ENCODE assay signal across 7 cellular contexts in the genomic region with DNA sequence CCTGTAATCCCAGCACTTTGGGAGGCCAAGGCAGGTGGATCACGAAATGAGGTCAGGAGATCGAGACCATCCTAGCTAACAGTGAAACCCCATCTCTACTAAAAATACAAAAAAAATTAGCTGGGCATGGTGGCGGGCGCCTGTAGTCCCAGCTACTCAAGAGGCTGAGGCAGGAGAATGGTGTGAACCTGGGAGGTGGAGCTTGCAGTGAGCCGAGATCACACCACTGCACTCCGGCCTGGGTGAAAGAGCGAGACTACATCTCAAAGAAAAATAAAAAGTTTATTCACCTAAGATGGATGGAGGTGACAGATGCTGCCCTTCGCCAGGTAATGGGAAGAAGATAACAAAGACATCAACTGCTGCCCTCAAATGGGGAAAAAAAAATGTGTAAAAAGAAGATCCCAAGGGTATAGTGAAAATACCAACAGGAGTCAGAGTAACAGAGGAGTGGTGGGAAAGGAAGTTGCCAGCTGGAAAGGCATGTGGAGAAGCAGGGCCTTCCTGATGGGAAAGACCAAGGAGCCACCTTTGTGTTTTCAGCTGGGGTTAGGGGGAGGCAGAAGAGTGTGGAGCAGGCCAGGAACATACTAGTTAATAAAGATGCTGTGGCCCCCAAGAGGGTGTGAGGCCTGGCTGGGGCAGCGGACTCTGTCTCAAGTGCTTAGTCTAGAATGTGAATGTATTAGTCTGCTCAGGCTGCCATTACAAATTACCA. TPM values are rescaled to one million over a fixed set of nuclear protein-coding genes. Genes with fewer than 3 reads are reported as not detected.
DNase-seq lines count a peak whose midpoint lies in the region; ATAC-seq and TF ChIP-seq lines count a peak whose summit lies in the region.
"Not testable (repeated sequence)": the region's sequence is repeated elsewhere in the genome, so short reads cannot be mapped to it uniquely, and the experiment has no call there.

No MANE protein-coding gene starts in this region.

- H3K9me3 Mint-ChIP-seq in H9; activated B cell treated with CpG ODN at 0.5 μM for 24 hours; activated naive CD4-positive, alpha-beta T cell treated with anti-CD3 and anti-CD28 coated beads, Interleukin-2, amount 10 ng/mL, durations not matched to agents 7 days and 5 days; chondrocyte (ENCODE audit: low read depth); naive B cell; progenitor cell of endocrine pancreas (ENCODE audit: low read depth): not testable (repeated sequence)

- not testable (repeated sequence) for H3K79me2 ChIP-seq in H9 (ENCODE audit: insufficient read depth, low read length)

- not testable (repeated sequence) for H3K4ac ChIP-seq in H9 (ENCODE audit: low read depth, low read length)

- not testable (repeated sequence) for H2BK12ac ChIP-seq in H9 (ENCODE audit: insufficient read length, low read depth, low read length)

- H3K4me1 ChIP-seq in A673 (ENCODE audit: insufficient read depth, low read length, poor library complexity, severe bottlenecking); H9 (ENCODE audit: insufficient read depth, low read length): not testable (repeated sequence)

- not testable (repeated sequence) for H4K5ac ChIP-seq in H9 (ENCODE audit: insufficient read length, low read depth, low read length)

- H4K8ac ChIP-seq in H9 (replicated peaks; ENCODE audit: insufficient read length, low read depth, low read length), result not testable (repeated sequence)

- TF ChIP-seq CTCF in A673 (conservative IDR thresholded peaks at IDR 0.05; ENCODE audit: low read depth, low read length); H9 (conservative IDR thresholded peaks at IDR 0.05); activated B cell treated with CpG ODN at 0.5 μM for 24 hours (IDR thresholded peaks at IDR 0.05); chondrocyte (IDR thresholded peaks at IDR 0.05); progenitor cell of endocrine pancreas (IDR thresholded peaks at IDR 0.05; ENCODE audit: unreplicated experiment): not testable (repeated sequence)

- not testable (repeated sequence) for H2AK5ac ChIP-seq in H9 (ENCODE audit: insufficient read length, low read length)

- not testable (repeated sequence) for H3K4me2 ChIP-seq in H9 (ENCODE audit: insufficient read depth, insufficient read length, low read length)

- H3K14ac ChIP-seq in H9 (ENCODE audit: insufficient read depth, low read length), result not testable (repeated sequence)

- not testable (repeated sequence) for H2BK120ac ChIP-seq in H9 (ENCODE audit: low read depth, low read length, poor library complexity, severe bottlenecking)

- not testable (repeated sequence) for H3K4me1 Mint-ChIP-seq in H9; progenitor cell of endocrine pancreas (ENCODE audit: low read depth)
- H3K4me1 Mint-ChIP-seq in activated B cell treated with CpG ODN at 0.5 μM for 24 hours, result peaks cover 39% of the 10 kb centered on the region
- H3K4me1 Mint-ChIP-seq in activated naive CD4-positive, alpha-beta T cell treated with anti-CD3 and anti-CD28 coated beads, Interleukin-2, amount 10 ng/mL, durations not matched to agents 7 days and 5 days, result peaks cover 21% of the 10 kb centered on the region
- peaks cover 20% of the 10 kb centered on the region for H3K4me1 Mint-ChIP-seq in chondrocyte (ENCODE audit: low read depth)
- H3K4me1 Mint-ChIP-seq in naive B cell, result peaks cover 26 to 42% (median 34%) of the 10 kb centered on the region in 3 donors

- H3K9me3 ChIP-seq in A673 (ENCODE audit: low read depth, low read length, poor library complexity, severe bottlenecking); H9 (ENCODE audit: control insufficient read depth, low read depth, low read length): not testable (repeated sequence)

- DNase-seq in A673 (ENCODE audit: low spot score), result peak; percentile 21
- DNase-seq in H9; activated B cell treated with CpG ODN at 0.5 μM for 24 hours; activated naive CD4-positive, alpha-beta T cell treated with anti-CD3 and anti-CD28 coated beads, Interleukin-2, amount 10 ng/mL, durations not matched to agents 7 days and 5 days; chondrocyte (ENCODE audit: low spot score); naive B cell; progenitor cell of endocrine pancreas (ENCODE audit: low spot score, unreplicated experiment): not testable (repeated sequence)

- H3K79me1 ChIP-seq in H9 (ENCODE audit: insufficient read depth, low read depth, low read length, poor library complexity, severe bottlenecking), result not testable (repeated sequence)

- H3K9ac ChIP-seq in H9 (ENCODE audit: extremely low read depth, insufficient read length, low read length), result not testable (repeated sequence)

- H2AFZ ChIP-seq in H9 (ENCODE audit: low read length), result not testable (repeated sequence)

- not testable (repeated sequence) for H2BK15ac ChIP-seq in H9 (ENCODE audit: low read depth, low read length)

- H3K27ac ChIP-seq in A673 (ENCODE audit: low read depth, low read length, poor library complexity, severe bottlenecking); H9 (ENCODE audit: insufficient read length, low read depth, low read length): not testable (repeated sequence)

- H3K4me3 Mint-ChIP-seq in H9; activated B cell treated with CpG ODN at 0.5 μM for 24 hours; activated naive CD4-positive, alpha-beta T cell treated with anti-CD3 and anti-CD28 coated beads, Interleukin-2, amount 10 ng/mL, durations not matched to agents 7 days and 5 days; chondrocyte (ENCODE audit: unreplicated experiment); progenitor cell of endocrine pancreas (ENCODE audit: low read depth): not testable (repeated sequence)
- peak overlapping the region in 3 of 8 donors; percentile 36 to 66 (median 42) for H3K4me3 Mint-ChIP-seq in naive B cell

- not testable (repeated sequence) for H4K91ac ChIP-seq in H9 (ENCODE audit: insufficient read length, low read depth, low read length)

- H2BK5ac ChIP-seq in H9 (ENCODE audit: insufficient read length, low read length), result not testable (repeated sequence)

- H4K20me1 ChIP-seq in H9 (ENCODE audit: control insufficient read depth, insufficient read depth, insufficient read length), result not testable (repeated sequence)

- not testable (repeated sequence) for H2BK20ac ChIP-seq in H9 (ENCODE audit: low read depth, low read length, poor library complexity, severe bottlenecking)

- CTCF ChIA-PET in A673 (lab: Charles Lee); activated B cell treated with CpG ODN at 0.5 μM for 24 hours (lab: Charles Lee); activated naive CD4-positive, alpha-beta T cell treated with anti-CD3 and anti-CD28 coated beads, Interleukin-2, amount 10 ng/mL, durations not matched to agents 7 days and 5 days (lab: Charles Lee): not testable (repeated sequence)

- H3K36me3 Mint-ChIP-seq in H9 (ENCODE audit: insufficient read depth in 1 of 3, low read depth in 3 of 3), result peaks cover 5 to 18% (median 9%) of the 10 kb centered on the region in 3 experiments; a peak in 6 of 7 replicates
- H3K36me3 Mint-ChIP-seq in activated B cell treated with CpG ODN at 0.5 μM for 24 hours (ENCODE audit: low read depth), result peaks cover 42% of the 10 kb centered on the region
- H3K36me3 Mint-ChIP-seq in activated naive CD4-positive, alpha-beta T cell treated with anti-CD3 and anti-CD28 coated beads, Interleukin-2, amount 10 ng/mL, durations not matched to agents 7 days and 5 days, result peaks cover 28% of the 10 kb centered on the region
- H3K36me3 Mint-ChIP-seq in chondrocyte (ENCODE audit: low read depth); naive B cell; progenitor cell of endocrine pancreas (ENCODE audit: insufficient read depth): not testable (repeated sequence)

- H3K27ac Mint-ChIP-seq in H9, result peak overlapping the region in 2 of 3 experiments; percentile 18 to 84; a peak in 1 of 7 replicates
- peak overlapping the region; percentile 16 for H3K27ac Mint-ChIP-seq in activated B cell treated with CpG ODN at 0.5 μM for 24 hours
- peak overlapping the region; percentile 70 for H3K27ac Mint-ChIP-seq in activated naive CD4-positive, alpha-beta T cell treated with anti-CD3 and anti-CD28 coated beads, Interleukin-2, amount 10 ng/mL, durations not matched to agents 7 days and 5 days
- peak overlapping the region; percentile 68 for H3K27ac Mint-ChIP-seq in chondrocyte (ENCODE audit: unreplicated experiment)
- peak overlapping the region in 4 of 6 donors; percentile 30 to 92 (median 72) for H3K27ac Mint-ChIP-seq in naive B cell
- H3K27ac Mint-ChIP-seq in progenitor cell of endocrine pancreas, result peak overlapping the region; percentile 33

- not testable (repeated sequence) for H3K56ac ChIP-seq in H9 (ENCODE audit: insufficient read length, low read depth, low read length)

- intact Hi-C loops in A673 (cut with micrococcal nuclease; ENCODE audit: unreplicated experiment); activated B cell treated with CpG ODN at 0.5 μM for 24 hours (cut with micrococcal nuclease): not testable (repeated sequence)

- no CpG with 5 or more reads among the region's 9 CpGs for WGBS in H9 (ENCODE audit: extremely low coverage, insufficient read length, low lambda C conversion rate)

- not testable (repeated sequence) for H3K27me3 ChIP-seq in A673 (replicated peaks; ENCODE audit: insufficient read depth, low read depth, low read length, poor library complexity); H9 (ENCODE audit: insufficient read depth, low read length)

- peaks cover 13% of the 10 kb centered on the region for H3K36me3 ChIP-seq in A673 (ENCODE audit: insufficient read depth, low read length, poor library complexity, severe bottlenecking)

- not testable (repeated sequence) for H3K23me2 ChIP-seq in H9 (ENCODE audit: insufficient read length, low read depth, low read length, poor library complexity, severe bottlenecking)

- BruUV-seq in A673 (replicated peaks; lab: Mats Ljungman, UMichigan), result not testable (repeated sequence)

- POLR2A ChIA-PET in A673 (lab: Charles Lee; ENCODE audit: low non-redundant PET), result not testable (repeated sequence)
- POLR2A ChIA-PET in activated B cell treated with CpG ODN at 0.5 μM for 24 hours (lab: Charles Lee), result interaction anchor here (5.3 kb wide), 1 partner anchor 11 kb away, joined by 92 read pairs; a partner anchor contains a TSS

- not testable (repeated sequence) for H3T11ph ChIP-seq in H9 (ENCODE audit: low read length)

- H3K27me3 Mint-ChIP-seq in H9 (ENCODE audit: low read depth); activated B cell treated with CpG ODN at 0.5 μM for 24 hours; activated naive CD4-positive, alpha-beta T cell treated with anti-CD3 and anti-CD28 coated beads, Interleukin-2, amount 10 ng/mL, durations not matched to agents 7 days and 5 days; chondrocyte (ENCODE audit: low read depth); naive B cell; progenitor cell of endocrine pancreas: not testable (repeated sequence)

- not testable (repeated sequence) for ATAC-seq in activated B cell treated with CpG ODN at 0.5 μM for 24 hours (ENCODE audit: low read depth); naive B cell (ENCODE audit: low read depth in 2 of 2)

- not testable (repeated sequence) for H3K18ac ChIP-seq in H9 (ENCODE audit: insufficient read length, low read depth, low read length)

- H3K23ac ChIP-seq in H9 (ENCODE audit: insufficient read length, low read depth, low read length), result not testable (repeated sequence)

- H3K4me3 ChIP-seq in A673 (ENCODE audit: low read depth, low read length, poor library complexity, severe bottlenecking), result not testable (repeated sequence)

RNA-seq across cellular contexts. Expression of a gene that starts 4.3 kb away (rescaled TPM):
- 21.9 and 23.1 TPM in 2 replicates for total RNA-seq in A673 (2021)
- total RNA-seq in H9 (2021), result 15.2 and 18.0 TPM in 2 replicates
- total RNA-seq in activated B cell treated with CpG ODN at 0.5 μM for 24 hours, result 24.0 and 24.3 TPM in 2 replicates
- total RNA-seq in chondrocyte, result 21.4 to 22.5 TPM (median 21.8 TPM) in 3 replicates
- 10 to 100 TPM; 63.5 to 92.0 (median 77.7) TPM for polyA plus RNA-seq in naive B cell (ENCODE audit: low read depth in 6 of 6)
- 20.7 and 23.6 TPM in 2 replicates for total RNA-seq in progenitor cell of endocrine pancreas

RNA-seq across cellular contexts. Expression of a gene that starts 5.1 kb away (rescaled TPM):
- 50.6 and 52.3 TPM in 2 replicates for total RNA-seq in A673 (2021)
- total RNA-seq in H9 (2021), result 51.9 and 53.0 TPM in 2 replicates
- 29.7 and 32.7 TPM in 2 replicates for total RNA-seq in activated B cell treated with CpG ODN at 0.5 μM for 24 hours
- total RNA-seq in chondrocyte, result 27.1 to 31.8 TPM (median 30.3 TPM) in 3 replicates
- polyA plus RNA-seq in naive B cell (ENCODE audit: low read depth in 6 of 6), result 10 to 100 TPM in 3 of 6 donors, 1 to 10 TPM in 3; 4.9 to 13.3 (median 10.4) TPM
- total RNA-seq in progenitor cell of endocrine pancreas, result 45.3 and 45.9 TPM in 2 replicates

RNA-seq across cellular contexts. Expression of a gene that starts 10.9 kb away (rescaled TPM):
- 28.4 and 34.1 TPM in 2 replicates for total RNA-seq in A673 (2021)
- 17.4 and 19.3 TPM in 2 replicates for total RNA-seq in H9 (2021)
- total RNA-seq in activated B cell treated with CpG ODN at 0.5 μM for 24 hours, result 35.7 and 43.0 TPM in 2 replicates
- 18.4 to 25.7 TPM (median 19.5 TPM) in 3 replicates for total RNA-seq in chondrocyte
- polyA plus RNA-seq in naive B cell (ENCODE audit: low read depth in 6 of 6), result 100 to 1,000 TPM in 1 of 6 donors, 10 to 100 TPM in 5; 64.8 to 102 (median 73.0) TPM
- 28.8 and 33.7 TPM in 2 replicates for total RNA-seq in progenitor cell of endocrine pancreas

RNA-seq across cellular contexts. Expression of a gene that starts 42.4 kb away (rescaled TPM):
- 161 and 195 TPM in 2 replicates for total RNA-seq in A673 (2021)
- 74.4 and 76.0 TPM in 2 replicates for total RNA-seq in H9 (2021)
- 54.4 and 65.3 TPM in 2 replicates for total RNA-seq in activated B cell treated with CpG ODN at 0.5 μM for 24 hours
- total RNA-seq in chondrocyte, result 75.8 to 81.2 TPM (median 76.2 TPM) in 3 replicates
- 100 to 1,000 TPM in 1 of 6 donors, 10 to 100 TPM in 5; 55.0 to 107 (median 61.8) TPM for polyA plus RNA-seq in naive B cell (ENCODE audit: low read depth in 6 of 6)
- 53.5 and 55.3 TPM in 2 replicates for total RNA-seq in progenitor cell of endocrine pancreas

RNA-seq across cellular contexts. Expression of a gene that starts 43.1 kb away (rescaled TPM):
- total RNA-seq in A673 (2021) (79.1 and 79.2 TPM in 2 replicates), H9 (2021) (32.7 and 35.7 TPM in 2 replicates), activated B cell treated with CpG ODN at 0.5 μM for 24 hours (3.9 and 4.1 TPM in 2 replicates), chondrocyte (2.2 to 13.3 TPM (median 2.9 TPM) in 3 replicates), progenitor cell of endocrine pancreas (16.1 and 18.1 TPM in 2 replicates)
- polyA plus RNA-seq in naive B cell (ENCODE audit: low read depth in 6 of 6), result under 1 TPM in 2 of 6 donors, not detected in 4; 0.28 to 0.44 TPM

Comparison
In these comparisons a context has a peak if more than half of its experiments do, and no peak if none do; other contexts are left out.
1. H3K27ac Mint-ChIP-seq: peak in every context shown above with its lines; median percentile 72 in naive B cell; 70 in activated naive CD4-positive, alpha-beta T cell treated with anti-CD3 and anti-CD28 coated beads, Interleukin-2, amount 10 ng/mL, durations not matched to agents 7 days and 5 days; 68 in chondrocyte; 51 in H9; 33 in progenitor cell of endocrine pancreas; 16 in activated B cell treated with CpG ODN at 0.5 μM for 24 hours.